Comparison of ENCODE assay signal across 8 cellular contexts in the genomic region with DNA sequence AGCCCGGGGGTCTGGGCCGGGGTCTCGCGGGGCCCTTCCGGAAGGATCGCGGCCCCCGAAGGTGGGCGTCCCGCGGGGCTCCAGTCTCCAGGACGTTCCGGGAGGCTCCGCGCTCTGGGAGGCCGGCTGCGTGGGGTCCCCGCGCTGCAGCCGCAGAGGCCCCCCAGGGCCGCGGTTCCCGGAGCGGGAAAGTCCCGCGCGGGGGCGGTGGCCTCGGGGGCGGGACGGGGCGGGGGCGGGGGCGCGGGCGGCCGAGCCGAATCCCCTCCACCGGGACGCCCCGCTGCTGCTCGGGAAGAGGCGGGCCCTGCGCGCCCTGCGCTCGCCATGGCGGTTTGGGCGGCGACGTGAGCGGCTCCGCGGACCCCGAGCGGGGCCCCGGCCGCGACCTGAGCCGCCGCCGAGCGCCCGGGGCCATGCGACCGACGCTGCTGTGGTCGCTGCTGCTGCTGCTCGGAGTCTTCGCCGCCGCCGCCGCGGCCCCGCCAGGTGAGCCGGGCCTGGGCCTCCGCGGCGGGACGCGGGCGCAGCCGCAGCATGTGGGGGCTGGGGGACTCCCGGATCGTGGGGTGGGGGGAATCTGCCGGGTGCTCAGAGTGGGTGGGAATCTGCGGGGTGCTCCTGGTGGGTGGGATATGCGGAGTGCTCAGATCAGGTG. TPM values are rescaled to one million over a fixed set of nuclear protein-coding genes. Genes with fewer than 3 reads are reported as not detected.
A peak's percentile ranks its signal among the peaks of the same experiment; 100 is the strongest.
DNase-seq lines count a peak whose midpoint lies in the region; ATAC-seq and TF ChIP-seq lines count a peak whose summit lies in the region.

Gene IFNGR2, plus strand, starts transcription at position 286 of the 658 bp plus-strand sequence. Its CDS starts 131 bp downstream, at position 417.

- H3K27me3 ChIP-seq in colonic mucosa = no peaks in the 10 kb centered on the region

- H3K36me3 ChIP-seq in colonic mucosa = no peaks in the 10 kb centered on the region

- peak; percentile 76 for DNase-seq in GM12865 (ENCODE audit: low read depth)
- DNase-seq in UCSD-AML1 (lab: John Stamatoyannopoulos, UW; ENCODE audit: unreplicated experiment) = peak; percentile 27
- DNase-seq in colonic mucosa = no peak
- peak in 1 of 2 donors; percentile 65 for DNase-seq in left colon
- peak; percentile 22 for DNase-seq in stimulated activated CD8-positive, alpha-beta memory T cell treated with anti-CD3 and anti-CD28 coated beads, Interleukin-12 subunit alpha, Interleukin-12 subunit beta, amount 100 ng/mL, for 1 hour (ENCODE audit: low read depth)

- peaks cover 9% of the 10 kb centered on the region for H3K4me1 ChIP-seq in colonic mucosa

- H3K27ac ChIP-seq in colonic mucosa = peak within 1 kb of the TSS; percentile 85

- H3K4me3 ChIP-seq in GM12865 (ENCODE audit: low read depth, low read length) (peak within 1 kb of the TSS; percentile 91), colonic mucosa (peak within 1 kb of the TSS; percentile 82)

- no peak for TF ChIP-seq CTCF in GM12865 (IDR thresholded peaks at IDR 0.05; ENCODE audit: insufficient read depth, low read depth, low read length, missing control alignments)
- TF ChIP-seq CTCF in colonic mucosa (IDR thresholded peaks at IDR 0.05) = no peak

- peak; percentile 36 for ATAC-seq in HG03159 (IDR thresholded peaks at IDR 0.05; ENCODE audit: unreplicated experiment)
- ATAC-seq in left colon = peak; percentile 28
- ATAC-seq in HG03095 (IDR thresholded peaks at IDR 0.05; ENCODE audit: unreplicated experiment) = no peak
- no peak for ATAC-seq in GM18861 (IDR thresholded peaks at IDR 0.05; ENCODE audit: unreplicated experiment)

- H3K9ac ChIP-seq in colonic mucosa (ENCODE audit: low read depth in 2 of 2, low read length in 2 of 2) = peak within 1 kb of the TSS; percentile 92 to 93

- no peaks in the 10 kb centered on the region for H3K9me3 ChIP-seq in colonic mucosa

- intact Hi-C loops in colonic mucosa (cut with DNase I) (no loop called here), left colon (cut with DNase I, micrococcal nuclease) (no loop called here)

RNA-seq across cellular contexts. Expression of gene IFNGR2, which starts in this region (rescaled TPM):
- total RNA-seq in colonic mucosa (100 to 1,000 TPM in 1 of 2 donors, 10 to 100 TPM in 1; 53.7 to 128 TPM), left colon (100 to 1,000 TPM in 1 of 2 donors, 10 to 100 TPM in 1; 71.9 to 140 TPM)

Comparison
In these comparisons a context has a peak if more than half of its experiments do, and no peak if none do; other contexts are left out.
1. ATAC-seq: peak in HG03159 (single experiment) and left colon (single experiment); none in HG03095 (single experiment) and GM18861 (single experiment).